Comparison of ENCODE assay signal across 8 cellular contexts in the genomic region with DNA sequence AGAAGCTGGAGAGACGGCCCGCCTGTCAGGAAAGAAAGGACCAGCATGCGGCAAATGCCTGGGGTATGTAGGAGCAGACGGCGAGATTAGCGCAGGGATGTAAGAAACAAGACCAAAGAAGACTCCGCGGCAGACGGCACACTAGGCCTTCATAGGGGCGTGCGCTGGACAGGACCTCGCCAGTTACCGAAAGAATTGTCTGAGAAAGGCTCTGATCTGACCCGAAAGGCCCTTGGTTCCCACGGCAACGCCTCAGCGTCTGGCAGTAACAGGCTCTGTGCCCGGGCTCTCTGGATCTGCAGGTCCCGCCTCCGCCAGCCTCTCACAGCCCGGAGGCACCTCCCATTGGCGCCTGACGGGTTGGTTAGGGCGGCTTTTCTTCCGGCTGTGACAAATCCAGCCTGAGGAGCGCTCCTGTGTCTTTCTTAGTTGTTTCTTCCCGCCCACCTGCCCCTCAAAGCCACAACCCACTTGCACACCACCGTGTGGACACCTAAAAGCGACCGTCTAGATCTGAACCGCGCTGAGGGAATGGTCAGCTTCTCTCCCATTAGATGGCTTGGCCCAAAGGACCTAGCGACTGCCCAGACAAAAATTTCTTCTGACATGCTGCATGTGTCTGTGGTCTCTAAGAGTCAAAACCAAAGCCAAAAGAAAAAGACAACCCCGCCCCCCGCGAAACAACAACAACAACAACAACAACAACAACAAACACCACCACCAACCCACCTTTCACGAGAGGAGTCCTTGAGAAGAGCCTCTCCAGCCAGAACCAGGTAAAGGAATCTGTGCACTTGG. TPM values are rescaled to one million over a fixed set of nuclear protein-coding genes. Genes with fewer than 3 reads are reported as not detected.
DNase-seq lines count a peak whose midpoint lies in the region; ATAC-seq, FAIRE-seq and TF ChIP-seq lines count a peak whose summit lies in the region.
"Not testable (repeated sequence)": the region's sequence is repeated elsewhere in the genome, so short reads cannot be mapped to it uniquely, and the experiment has no call there.

No MANE protein-coding gene starts in this region.

- H3K4me3 ChIP-seq in WERI-Rb-1 (ENCODE audit: low read depth, low read length) (peak overlapping the region; percentile 45), adipocyte (ENCODE audit: low read length) (peak overlapping the region; percentile 62), esophagus squamous epithelium (peak overlapping the region; percentile 18 to 62 (median 46)), HepG2 (replicated peaks in 1 of 3; ENCODE audit: insufficient read depth in 1 of 3, low read depth in 2 of 3, low read length in 3 of 3) (peak overlapping the region; percentile 49 to 59 (median 53); a peak in 5 of 6 replicates), rectal smooth muscle tissue (ENCODE audit: low read length) (peak overlapping the region; percentile 70), thoracic aorta (peak overlapping the region; percentile 74)

- in situ Hi-C loops in HepG2 (cut with HindIII; ENCODE audit: extremely low pct_ligation_motif_present, low pct_unique_long_range_greater_than_20kb): not testable (repeated sequence)

- 0 out of 2 replicates have a peak, but pooled peaks have one; percentile 5 for TF ChIP-seq CTCF in WERI-Rb-1 (IDR thresholded peaks at IDR 0.05; ENCODE audit: low read depth, low read length)
- not testable (repeated sequence) for TF ChIP-seq CTCF in esophagus squamous epithelium (IDR thresholded peaks at IDR 0.05); HepG2 (CRISPR knock-in tag; IDR thresholded peaks at IDR 0.05); thoracic aorta (IDR thresholded peaks at IDR 0.05)

- H4K20me1 ChIP-seq in HepG2 (ENCODE audit: insufficient read depth, low read length): not testable (repeated sequence)

- not testable (repeated sequence) for TF ChIP-seq POLR2A in esophagus squamous epithelium (IDR thresholded peaks at IDR 0.05); HepG2 (IDR thresholded peaks at IDR 0.05; ENCODE audit: insufficient read depth in 1 of 2, low read depth in 2 of 2, low read length in 2 of 2)

- peak overlapping the region; percentile 19 for H3K9ac ChIP-seq in adipocyte (ENCODE audit: low read length)
- not testable (repeated sequence) for H3K9ac ChIP-seq in HepG2 (ENCODE audit: insufficient read depth, low read depth, low read length); rectal smooth muscle tissue (ENCODE audit: low read length)

- not testable (repeated sequence) for H2AFZ ChIP-seq in HepG2 (ENCODE audit: low read length)

- POLR2A ChIA-PET in HepG2 (lab: Yijun Ruan, JAX): not testable (repeated sequence)

- DNase-seq in EH (ENCODE audit: low read depth): peak; percentile 53
- DNase-seq in NCI-H2171 treated with DMSO at 0.1 percent for 48 hours (lab: John Stamatoyannopoulos, UW): peak; percentile 71
- DNase-seq in WERI-Rb-1: peak; percentile 93
- DNase-seq in adipocyte (ENCODE audit: low read depth): peak; percentile 56
- not testable (repeated sequence) for DNase-seq in esophagus squamous epithelium (lab: John Stamatoyannopoulos, UW); thoracic aorta (ENCODE audit: low spot score)
- DNase-seq in HepG2 (ENCODE audit: low spot score): peak; percentile 39

- TF ChIP-seq EP300 in HepG2 (IDR thresholded peaks at IDR 0.05; ENCODE audit: low read depth in 2 of 2, low read length in 2 of 2); HepG2 (CRISPR knock-in tag; IDR thresholded peaks at IDR 0.05; ENCODE audit: borderline replicate concordance): not testable (repeated sequence)

- H3K4me1 ChIP-seq in adipocyte (ENCODE audit: control insufficient read depth, insufficient read depth, low read length); HepG2 (ENCODE audit: insufficient read depth, low read length); rectal smooth muscle tissue (ENCODE audit: control insufficient read depth, insufficient read depth, low read length); thoracic aorta (ENCODE audit: control insufficient read depth in 1 of 2, low read depth in 2 of 2): not testable (repeated sequence)
- peaks cover 0 to 21% (median 0%) of the 10 kb centered on the region in 3 donors for H3K4me1 ChIP-seq in esophagus squamous epithelium

- not testable (repeated sequence) for H3K36me3 ChIP-seq in WERI-Rb-1; adipocyte (ENCODE audit: control insufficient read depth, insufficient read depth, low read length, severe bottlenecking); esophagus squamous epithelium; HepG2 (replicated peaks in 1 of 2; ENCODE audit: control insufficient read depth in 1 of 2, insufficient read depth in 2 of 2, low read length in 2 of 2); rectal smooth muscle tissue (ENCODE audit: control insufficient read depth, insufficient read depth, low read length); thoracic aorta

- TF ChIP-seq RAD21 in HepG2 (CRISPR knock-in tag; IDR thresholded peaks at IDR 0.05): not testable (repeated sequence)

- H3K9me3 ChIP-seq in WERI-Rb-1 (ENCODE audit: severe bottlenecking); adipocyte (ENCODE audit: control insufficient read depth, low read length); esophagus squamous epithelium; thoracic aorta: not testable (repeated sequence)
- peaks cover 11% of the 10 kb centered on the region for H3K9me3 ChIP-seq in HepG2 (ENCODE audit: low read length)

- peak overlapping the region; percentile 88 for H3K4me2 ChIP-seq in HepG2 (ENCODE audit: low read depth, low read length)

- intact Hi-C loops in esophagus squamous epithelium (cut with DNase I); HepG2 (cut with micrococcal nuclease; ENCODE audit: unreplicated experiment): not testable (repeated sequence)

- H3K27me3 ChIP-seq in WERI-Rb-1 (ENCODE audit: insufficient read depth, low read depth, severe bottlenecking); adipocyte (replicated peaks; ENCODE audit: control insufficient read depth, insufficient read depth, low read length); esophagus squamous epithelium; HepG2 (ENCODE audit: control insufficient read depth in 1 of 2, insufficient read depth in 2 of 2, low read length in 2 of 2); rectal smooth muscle tissue (ENCODE audit: control insufficient read depth, insufficient read depth, low read length); thoracic aorta (replicated peaks; ENCODE audit: insufficient read depth): not testable (repeated sequence)

- WGBS in esophagus squamous epithelium, 2 donors: 4 to 16% methylated on average over 14 to 16 of the region's 37 CpGs
- WGBS in HepG2 (ENCODE audit: low lambda C conversion rate): under 1% methylated on average over 25 of the region's 37 CpGs

- H3K27ac ChIP-seq in WERI-Rb-1 (peak overlapping the region; percentile 86), esophagus squamous epithelium (peak overlapping the region; percentile 34 to 74 (median 70)), rectal smooth muscle tissue (ENCODE audit: low read depth, low read length) (peak overlapping the region; percentile 65), thoracic aorta (peak overlapping the region; percentile 17 to 66)
- not testable (repeated sequence) for H3K27ac ChIP-seq in HepG2 (ENCODE audit: extremely low read length, insufficient read depth, low read length)

- BruUV-seq in HepG2 (replicated peaks; lab: Mats Ljungman, UMichigan): not testable (repeated sequence)

- H3K79me2 ChIP-seq in HepG2 (ENCODE audit: insufficient read depth, low read length): not testable (repeated sequence)

- CTCF ChIA-PET in HepG2 (lab: Yijun Ruan, JAX; ENCODE audit: low intra/inter-chr PET ratio, low total read pairs): not testable (repeated sequence)

- peak; percentile 88 for ATAC-seq in HepG2
- not testable (repeated sequence) for ATAC-seq in thoracic aorta (ENCODE audit: insufficient number of reproducible peaks, low FRiP score, low read depth)

- FAIRE-seq in HepG2 (lab: Jason Lieb, UNC): peak; percentile 71

TF ChIP-seq in HepG2, 621 proteins besides CTCF, POLR2A, EP300 and RAD21 (continues in another document):
- 0 out of 2 replicates have a peak, but pooled peaks have one; percentile 42 for TF ChIP-seq THAP11 (CRISPR knock-in tag; IDR thresholded peaks at IDR 0.05)
- TF ChIP-seq SAP130 (CRISPR knock-in tag; IDR thresholded peaks at IDR 0.05; ENCODE audit: low read depth): peak; percentile 58

RNA-seq across cellular contexts. Expression of a gene that starts 58.2 kb away (rescaled TPM):
- 1 to 10 TPM; 2.2 to 6.1 (median 2.5) TPM for total RNA-seq in esophagus squamous epithelium
- total RNA-seq in HepG2 (2016; rRNA removed; fragmentation: Illumina TruSeq; extraction: Trizol): 3.5 and 4.2 TPM in 2 replicates
- total RNA-seq in HepG2 (2016; cell fraction: cytosol; rRNA removed; fragmentation: Illumina TruSeq; extraction: Trizol; ENCODE audit: low read depth): 0.40 and 0.71 TPM in 2 replicates
- total RNA-seq in HepG2 (2016; cell fraction: insoluble cytoplasmic fraction; rRNA removed; fragmentation: Illumina TruSeq; extraction: Trizol): 3.8 and 3.9 TPM in 2 replicates
- total RNA-seq in HepG2 (2016; cell fraction: membrane; rRNA removed; fragmentation: Illumina TruSeq; extraction: Trizol): 1.6 and 1.9 TPM in 2 replicates
- total RNA-seq in HepG2 (2016; cell fraction: nucleus; rRNA removed; fragmentation: Illumina TruSeq; extraction: Trizol): 4.9 and 5.8 TPM in 2 replicates
- polyA plus RNA-seq in HepG2 (2011; rRNA removed): 1.0 and 1.5 TPM in 2 replicates
- polyA plus RNA-seq in HepG2 (2011; cell fraction: cytosol; rRNA removed): 0.52 and 0.82 TPM in 2 replicates
- 1.2 and 2.0 TPM in 2 replicates for polyA plus RNA-seq in HepG2 (2011; cell fraction: nucleus; rRNA removed)
- polyA plus RNA-seq in HepG2 (2012): 0.68 and 1.6 TPM in 2 replicates
- polyA plus RNA-seq in HepG2 (2016; cell fraction: cytosol; fragmentation: Illumina TruSeq; extraction: Trizol; ENCODE audit: low read depth): 0.25 and 0.35 TPM in 2 replicates
- polyA plus RNA-seq in HepG2 (2016; cell fraction: insoluble cytoplasmic fraction; fragmentation: Illumina TruSeq; extraction: Trizol; ENCODE audit: low read depth): 2.2 and 2.5 TPM in 2 replicates
- polyA plus RNA-seq in HepG2 (2016; cell fraction: membrane; fragmentation: Illumina TruSeq; extraction: Trizol; ENCODE audit: low read depth): 0.51 and 0.65 TPM in 2 replicates
- 6.7 and 8.5 TPM in 2 replicates for polyA plus RNA-seq in HepG2 (2016; cell fraction: nucleus; fragmentation: Illumina TruSeq; extraction: Trizol; ENCODE audit: insufficient read depth, low read depth)
- polyA minus RNA-seq in HepG2 (2011; rRNA and poly(A)+ RNA removed; ENCODE audit: low replicate concordance): 1.5 and 4.1 TPM in 2 replicates
- polyA minus RNA-seq in HepG2 (2011; cell fraction: cytosol; rRNA and poly(A)+ RNA removed): 0.79 and 1.4 TPM in 2 replicates
- 9.0 and 9.6 TPM in 2 replicates for polyA minus RNA-seq in HepG2 (2011; cell fraction: nucleus; rRNA and poly(A)+ RNA removed)
- total RNA-seq in thoracic aorta: 10 to 100 TPM in 1 of 2 donors, 1 to 10 TPM in 1; 3.8 to 20.9 TPM
